18 cellular contexts compared by ENCODE assay signal in the genomic region with DNA sequence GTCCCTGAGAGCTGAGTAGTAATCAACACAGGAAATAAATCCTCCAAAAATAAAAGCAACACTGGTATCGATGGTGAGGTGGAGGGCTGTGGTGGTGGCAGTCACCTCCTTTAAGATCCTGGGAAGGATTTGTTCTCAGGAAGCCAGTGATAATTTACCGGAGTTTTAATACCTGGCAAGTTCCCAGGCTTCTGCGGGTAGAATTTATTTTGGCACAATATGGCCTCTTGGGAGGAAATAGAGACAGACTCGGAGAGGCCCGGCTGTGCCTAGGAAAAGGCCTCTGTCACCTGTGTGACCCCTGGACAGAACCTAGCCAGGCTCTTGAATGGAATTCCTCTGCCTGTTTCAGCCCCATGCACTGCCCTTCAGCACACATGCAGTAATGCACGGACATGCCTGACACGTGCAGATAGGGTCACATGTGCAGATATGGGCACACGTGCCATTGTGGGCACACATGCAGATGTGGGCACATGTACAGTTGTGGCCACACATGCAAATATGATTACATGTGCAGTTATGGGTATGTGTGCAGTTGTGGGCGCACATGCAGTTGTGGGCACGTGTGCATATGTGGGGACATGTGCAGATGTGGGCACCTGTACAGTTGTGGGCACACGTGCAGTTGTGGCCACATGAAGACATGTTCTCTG. TPM values are rescaled to one million over a fixed set of nuclear protein-coding genes. Genes with fewer than 3 reads are reported as not detected.
"Had no signal": no experiment of that assay in that cellular context is flagged by ENCODE, and none has a peak within 500 bp of the region (broad histone marks: within the 10 kb centered on the region; RNA-seq: fewer than 3 reads in every experiment).

No MANE protein-coding gene starts in this region.

- H3K4me1 Mint-ChIP-seq: mesothelial cell of epicardium; stimulated activated naive CD8-positive, alpha-beta T cell treated with anti-CD3 and anti-CD28 coated beads, Interleukin-15, amount 100 ng/mL, for 72 hours had no signal

- H3K36me3 Mint-ChIP-seq: mesothelial cell of epicardium had no signal

- H3K27ac Mint-ChIP-seq: activated CD8-positive, alpha-beta T cell treated with anti-CD3 and anti-CD28 coated beads for 36 hours; mesothelial cell of epicardium; stimulated activated naive CD8-positive, alpha-beta T cell treated with anti-CD3 and anti-CD28 coated beads, Interleukin-15, amount 100 ng/mL, for 72 hours had no signal

- H3K27me3 ChIP-seq: cardiac muscle cell had no signal

- ATAC-seq: activated CD8-positive, alpha-beta T cell treated with anti-CD3 and anti-CD28 coated beads for 36 hours; activated T-cell treated with anti-CD3 and anti-CD28 coated beads, Interleukin-2, amount 50 U/mL, for 4 hours; stimulated activated naive CD8-positive, alpha-beta T cell treated with anti-CD3 and anti-CD28 coated beads, Interleukin-15, amount 100 ng/mL, for 72 hours had no signal

- H3K4me3 ChIP-seq: cardiac muscle cell, esophagus muscularis mucosa, lung had no signal

- H3K9me3 Mint-ChIP-seq: activated CD8-positive, alpha-beta T cell treated with anti-CD3 and anti-CD28 coated beads for 36 hours; activated T-cell treated with anti-CD3 and anti-CD28 coated beads, Interleukin-2, amount 50 U/mL, for 4 hours; mesothelial cell of epicardium; stimulated activated naive CD8-positive, alpha-beta T cell treated with anti-CD3 and anti-CD28 coated beads, Interleukin-15, amount 100 ng/mL, for 72 hours had no signal

- FAIRE-seq: astrocyte, colon, endometrium had no signal

- DNase-seq: activated CD4-positive, alpha-beta T cell treated with anti-CD3 and anti-CD28 coated beads for 4 hours; activated CD8-positive, alpha-beta T cell treated with anti-CD3 and anti-CD28 coated beads for 36 hours; activated effector memory CD4-positive, alpha-beta T cell treated with Interleukin-2 at 50 U/mL for 16 hours; activated naive CD4-positive, alpha-beta T cell treated with anti-CD3 and anti-CD28 coated beads, Interleukin-2, amount 50 U/mL, for 16 hours; activated T-cell treated with anti-CD3 and anti-CD28 coated beads, Interleukin-2, amount 50 U/mL, for 4 hours; hypothalamus; kidney glomerular epithelial cell; stimulated activated CD4-positive, alpha-beta T cell treated with anti-CD3 and anti-CD28 coated beads, Interleukin-1b, Interleukin-23, amount 100 ng/mL, for 48 hours; stimulated activated naive CD8-positive, alpha-beta T cell treated with anti-CD3 and anti-CD28 coated beads, Interleukin-15, amount 100 ng/mL, for 72 hours; T-helper 9 cell; WERI-Rb-1 had no signal

- H3K9me3 ChIP-seq: esophagus muscularis mucosa had no signal

- H3K4me3 Mint-ChIP-seq: activated CD8-positive, alpha-beta T cell treated with anti-CD3 and anti-CD28 coated beads for 36 hours; activated T-cell treated with anti-CD3 and anti-CD28 coated beads, Interleukin-2, amount 50 U/mL, for 4 hours; mesothelial cell of epicardium; stimulated activated naive CD8-positive, alpha-beta T cell treated with anti-CD3 and anti-CD28 coated beads, Interleukin-15, amount 100 ng/mL, for 72 hours had no signal

- H3K36me3 ChIP-seq: cardiac muscle cell, esophagus muscularis mucosa had no signal

- H3K27ac ChIP-seq: cardiac muscle cell, esophagus muscularis mucosa, WERI-Rb-1 had no signal

- H3K27me3 Mint-ChIP-seq: activated CD8-positive, alpha-beta T cell treated with anti-CD3 and anti-CD28 coated beads for 36 hours; stimulated activated naive CD8-positive, alpha-beta T cell treated with anti-CD3 and anti-CD28 coated beads, Interleukin-15, amount 100 ng/mL, for 72 hours had no signal

RNA-seq across cellular contexts. Expression of gene MGAT5B, which starts 33.5 kb away (rescaled TPM):
- total RNA-seq: activated CD8-positive, alpha-beta T cell treated with anti-CD3 and anti-CD28 coated beads for 36 hours had no signal
